19 cellular contexts compared by ENCODE assay signal in the genomic region with DNA sequence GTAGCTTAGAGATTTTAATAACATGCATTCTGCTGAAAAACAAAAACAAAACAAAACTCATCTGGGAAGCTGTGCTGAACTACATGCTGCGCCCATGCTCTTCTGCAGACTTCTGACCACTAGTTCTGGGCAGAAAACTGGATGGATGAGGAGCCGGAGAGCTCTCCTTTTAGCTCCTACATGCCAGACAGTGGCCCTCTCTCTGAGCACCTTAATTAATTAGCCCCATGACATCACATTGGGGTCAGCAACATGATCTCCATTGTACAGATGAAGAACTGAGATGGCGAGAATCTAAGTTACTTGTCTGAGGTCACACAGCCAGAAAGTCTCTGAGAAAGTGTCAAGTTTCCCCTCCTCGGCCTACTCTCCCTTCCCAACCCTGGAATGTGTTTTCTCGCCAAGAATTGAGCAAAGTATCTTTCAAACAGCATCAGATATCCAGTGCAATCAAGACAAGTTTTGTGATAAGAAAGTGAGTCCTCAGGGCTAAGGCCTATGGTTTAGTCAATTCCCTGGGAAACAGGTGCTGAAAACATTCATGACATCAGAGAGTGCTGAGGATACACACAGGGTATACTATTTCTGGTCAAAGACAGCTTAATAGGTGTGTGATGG. TPM values are rescaled to one million over a fixed set of nuclear protein-coding genes. Genes with fewer than 3 reads are reported as not detected.
DNase-seq lines count a peak whose midpoint lies in the region; ATAC-seq and TF ChIP-seq lines count a peak whose summit lies in the region.
"Had no signal": no experiment of that assay in that cellular context is flagged by ENCODE, and none has a peak within 500 bp of the region (broad histone marks: within the 10 kb centered on the region; RNA-seq: fewer than 3 reads in every experiment).

No MANE protein-coding gene starts in this region.

- H3K9me3 Mint-ChIP-seq in neural progenitor cell = no peaks in the 10 kb centered on the region
- H3K9me3 Mint-ChIP-seq: naive thymus-derived CD8-positive, alpha-beta T cell had no signal

- H3K36me3 Mint-ChIP-seq in neural progenitor cell = peaks cover 15% of the 10 kb centered on the region
- H3K36me3 Mint-ChIP-seq: naive thymus-derived CD8-positive, alpha-beta T cell had no signal

- no peak overlapping the region for H3K4me3 ChIP-seq in neural progenitor cell

- no peak for TF ChIP-seq CTCF in neural progenitor cell (IDR thresholded peaks at IDR 0.05)

- no peaks in the 10 kb centered on the region for H3K36me3 ChIP-seq in neural progenitor cell

- H3K27me3 ChIP-seq in neural progenitor cell = peaks cover under 1% of the 10 kb centered on the region
- H3K27me3 ChIP-seq: foreskin keratinocyte had no signal

- ATAC-seq in SK-N-SH treated with all-trans-retinoic acid at 6 μM for 48 hours = peak; percentile 87
- ATAC-seq in GM21381 (IDR thresholded peaks at IDR 0.05; ENCODE audit: unreplicated experiment) = no peak
- ATAC-seq: foreskin keratinocyte; left ventricle myocardium superior; naive thymus-derived CD8-positive, alpha-beta T cell had no signal

- H3K4me1 Mint-ChIP-seq in neural progenitor cell = peaks cover 35% of the 10 kb centered on the region

- H3K4me3 Mint-ChIP-seq in neural progenitor cell = no peak overlapping the region
- H3K4me3 Mint-ChIP-seq: brain; naive thymus-derived CD8-positive, alpha-beta T cell had no signal

- DNase-seq in EH (ENCODE audit: low read depth) (peak; percentile 88), fibroblast of peridontal ligament (ENCODE audit: extremely low read depth) (peak; percentile 65), neural progenitor cell (ENCODE audit: low spot score) (no peak), HuH-7 (ENCODE audit: low spot score) (no peak), D341Med (ENCODE audit: low spot score) (no peak), SKM-1 (lab: John Stamatoyannopoulos, UW; ENCODE audit: unreplicated experiment) (no peak)
- DNase-seq: activated CD8-positive, alpha-beta memory T cell treated with anti-CD3 and anti-CD28 coated beads, Interleukin-2, amount 50 U/mL, for 4 hours; activated naive CD4-positive, alpha-beta T cell treated with Interleukin-2 at 50 U/mL for 16 hours; effector CD4-positive, alpha-beta T cell; foreskin keratinocyte; GOT3; left ventricle myocardium superior; naive thymus-derived CD8-positive, alpha-beta T cell; NCI-H1694 treated with DMSO at 0.1 percent for 48 hours; NCI-H510A; stimulated activated naive CD4-positive, alpha-beta T cell treated with Interleukin-2 at 50 U/mL for 16 hours had no signal

- H3K27ac Mint-ChIP-seq in neural progenitor cell = peak overlapping the region; percentile 53

- peaks cover 19% of the 10 kb centered on the region for H3F3A ChIP-seq in neural progenitor cell (ENCODE audit: low read depth)

- no peaks in the 10 kb centered on the region for H3K9me3 ChIP-seq in neural progenitor cell (ENCODE audit: low read depth)

- H3K27me3 Mint-ChIP-seq in neural progenitor cell (ENCODE audit: insufficient read depth, low read depth) = peaks cover 5% of the 10 kb centered on the region
- H3K27me3 Mint-ChIP-seq: brain had no signal

- no peak overlapping the region for H2AFZ ChIP-seq in neural progenitor cell (replicated peaks)

- peaks cover 28% of the 10 kb centered on the region for H3K4me1 ChIP-seq in neural progenitor cell
- H3K4me1 ChIP-seq: foreskin keratinocyte had no signal

- peaks cover 64% of the 10 kb centered on the region for H4K20me1 ChIP-seq in neural progenitor cell (ENCODE audit: low read depth)

- H3K79me2 ChIP-seq in neural progenitor cell (ENCODE audit: low read depth) = no peaks in the 10 kb centered on the region

- H3K27ac ChIP-seq in neural progenitor cell = no peak overlapping the region
- H3K27ac ChIP-seq: foreskin keratinocyte had no signal

- no peak overlapping the region for H3K9ac ChIP-seq in neural progenitor cell

- no peak overlapping the region for H3K4me2 ChIP-seq in neural progenitor cell

TF ChIP-seq in SK-N-SH treated with all-trans-retinoic acid at 6 μM for 48 hours, 23 proteins besides CTCF, POLR2A, EP300 and RAD21:
- TF ChIP-seq ZFP3 (CRISPR knock-in tag; IDR thresholded peaks at IDR 0.05) = peak; percentile 87
- TF ChIP-seq RARB (CRISPR knock-in tag; IDR thresholded peaks at IDR 0.05) = no peak
- no peak for TF ChIP-seq CSRNP3 (CRISPR knock-in tag; IDR thresholded peaks at IDR 0.05)
- no peak for TF ChIP-seq ZNF70 (CRISPR knock-in tag; IDR thresholded peaks at IDR 0.05)
- no peak for TF ChIP-seq ESRRG (CRISPR knock-in tag; IDR thresholded peaks at IDR 0.05)
- no peak for TF ChIP-seq CREB5 (CRISPR knock-in tag; IDR thresholded peaks at IDR 0.05; ENCODE audit: low read depth)
- no peak for TF ChIP-seq CSDC2 (CRISPR knock-in tag; IDR thresholded peaks at IDR 0.05)
- TF ChIP-seq ZNF8 (CRISPR knock-in tag; IDR thresholded peaks at IDR 0.05) = no peak
- no peak for TF ChIP-seq BACH2 (CRISPR knock-in tag; IDR thresholded peaks at IDR 0.05; ENCODE audit: borderline replicate concordance)

RNA-seq across cellular contexts. Expression of gene SCD5, which starts 21.6 kb away (rescaled TPM):
- 34.5 and 36.9 TPM in 2 replicates for total RNA-seq in neural progenitor cell (ENCODE audit: low replicate concordance)

Comparison
In these comparisons a context has a peak if more than half of its experiments do, and no peak if none do; other contexts are left out.
1. DNase-seq: peak in EH (single experiment) and fibroblast of peridontal ligament (single experiment); none in neural progenitor cell (single experiment), HuH-7 (single experiment), D341Med (single experiment) and SKM-1 (single experiment).